Comparison of ENCODE assay signal across 17 cellular contexts in the genomic region with DNA sequence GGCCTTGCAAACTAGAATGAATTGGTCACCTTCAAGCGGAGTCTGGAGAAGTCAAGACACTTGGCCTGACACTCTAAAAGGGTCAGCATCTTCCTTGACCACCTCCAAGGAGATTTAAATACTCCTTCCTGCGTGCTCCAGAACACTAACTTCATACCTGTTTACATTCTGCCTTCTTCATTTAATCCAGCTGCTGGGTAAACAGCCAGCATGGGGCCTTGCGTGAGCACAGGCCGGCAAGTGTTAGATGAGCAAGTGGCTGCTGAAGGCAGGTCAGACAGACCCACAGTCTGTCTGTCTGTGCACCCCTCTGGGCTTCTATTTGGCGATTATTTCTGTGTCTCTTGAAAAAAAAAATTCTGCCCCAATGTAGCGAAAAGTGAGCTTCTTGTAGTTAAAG.
"Had no signal": no experiment of that assay in that cellular context is flagged by ENCODE, and none has a peak within 500 bp of the region (broad histone marks: within the 10 kb centered on the region; RNA-seq: fewer than 3 reads in every experiment).

No MANE protein-coding gene starts in this region.

- DNase-seq: activated CD4-positive, CD25-positive, alpha-beta regulatory T cell treated with anti-CD3 and anti-CD28 coated beads, Interleukin-2, amount 50 U/mL, for 72 hours; activated naive CD4-positive, alpha-beta T cell treated with anti-CD3 and anti-CD28 coated beads, Interleukin-2, amount 10 ng/mL, durations not matched to agents 7 days and 5 days; activated T-cell treated with anti-CD3 and anti-CD28 coated beads for 4 hours; dorsolateral prefrontal cortex; left cardiac atrium; lower lobe of right lung; naive B cell; posterior cingulate gyrus; stimulated activated CD4-positive, alpha-beta T cell treated with anti-CD3 and anti-CD28 coated beads, Interleukin-15, amount 100 ng/mL, for 24 hours; stimulated activated CD4-positive, alpha-beta T cell treated with anti-CD3 and anti-CD28 coated beads, Interleukin-4, amount 100 ng/mL, for 1 hour; stimulated activated naive CD4-positive, alpha-beta T cell treated with Interleukin-2 at 50 U/mL for 16 hours; substantia nigra; T1000; trophoblast cell had no signal

- H3K27me3 Mint-ChIP-seq: activated naive CD4-positive, alpha-beta T cell treated with anti-CD3 and anti-CD28 coated beads, Interleukin-2, amount 10 ng/mL, durations not matched to agents 7 days and 5 days; naive B cell had no signal

- H3K9me3 Mint-ChIP-seq: activated naive CD4-positive, alpha-beta T cell treated with anti-CD3 and anti-CD28 coated beads, Interleukin-2, amount 10 ng/mL, durations not matched to agents 7 days and 5 days; activated T-helper 2 cell treated with anti-CD3 and anti-CD28 coated beads, Interferon-gamma antibody, Interleukin-2, Interleukin-4, amounts not matched to agents 10 μg/mL and 5 μg/mL and 100 μg/mL, durations not matched to agents 14 hours and 24 hours and 36 hours; naive B cell had no signal

- H3K4me1 ChIP-seq: ascending aorta had no signal

- H3K36me3 Mint-ChIP-seq: naive B cell had no signal

- H3K36me3 ChIP-seq: ascending aorta, lower lobe of right lung had no signal

- H3K27ac Mint-ChIP-seq: activated naive CD4-positive, alpha-beta T cell treated with anti-CD3 and anti-CD28 coated beads, Interleukin-2, amount 10 ng/mL, durations not matched to agents 7 days and 5 days; activated T-helper 2 cell treated with anti-CD3 and anti-CD28 coated beads, Interferon-gamma antibody, Interleukin-2, Interleukin-4, amounts not matched to agents 10 μg/mL and 5 μg/mL and 100 μg/mL, durations not matched to agents 14 hours and 24 hours and 36 hours; naive B cell had no signal

- H3K27ac ChIP-seq: ascending aorta, lower lobe of right lung had no signal

- H3K9me3 ChIP-seq: ascending aorta, lower lobe of right lung had no signal

- H3K4me3 ChIP-seq: ascending aorta, dorsolateral prefrontal cortex, lower lobe of right lung had no signal

- H3K4me3 Mint-ChIP-seq: activated naive CD4-positive, alpha-beta T cell treated with anti-CD3 and anti-CD28 coated beads, Interleukin-2, amount 10 ng/mL, durations not matched to agents 7 days and 5 days; naive B cell had no signal

- ATAC-seq: esophagus mucosa, left cardiac atrium, lower lobe of right lung had no signal

- H3K27me3 ChIP-seq: ascending aorta, dorsolateral prefrontal cortex had no signal
